In genomic region chr2:53777134-53777533, GRCh38 we compare ENCODE assay signal across 19 cellular contexts. TPM values are rescaled to one million over a fixed set of nuclear protein-coding genes. Genes with fewer than 3 reads are reported as not detected.
DNase-seq lines count a peak whose midpoint lies in the region; ATAC-seq and TF ChIP-seq lines count a peak whose summit lies in the region.
"Had no signal": no experiment of that assay in that cellular context is flagged by ENCODE, and none has a peak within 500 bp of the region (broad histone marks: within the 10 kb centered on the region; RNA-seq: fewer than 3 reads in every experiment).

No MANE protein-coding gene starts in this region.

- H3K4me1 ChIP-seq in OCI-LY7 (ENCODE audit: insufficient read depth, low read length, poor library complexity, severe bottlenecking): no peaks in the 10 kb centered on the region

- H3K27ac Mint-ChIP-seq in activated naive CD4-positive, alpha-beta T cell treated with anti-CD3 and anti-CD28 coated beads for 36 hours: peak overlapping the region; percentile 6
- H3K27ac Mint-ChIP-seq in activated naive CD4-positive, alpha-beta T cell treated with anti-CD3 and anti-CD28 coated beads, Interleukin-2, amount 50 U/mL, for 72 hours: no peak overlapping the region
- H3K27ac Mint-ChIP-seq in activated T-helper 1 cell treated with anti-CD3 and anti-CD28 coated beads, Interleukin-12 subunit alpha, Interleukin-12 subunit beta, Interleukin-2, Interleukin-4 antibody, amounts not matched to agents 30 ng/mL and 10 ng/mL and 1 ng/mL, durations not matched to agents 14 hours and 24 hours and 36 hours: peak overlapping the region; percentile 5
- H3K27ac Mint-ChIP-seq in stimulated activated memory B cell treated with anti-CD40 and anti-IgM and Interleukin-4, amounts not matched to agents 10 μg/mL and 1 μg/mL and 100 μg/mL, for 72 hours: peak overlapping the region; percentile 1
- H3K27ac Mint-ChIP-seq: activated naive CD8-positive, alpha-beta T cell treated with anti-CD3 and anti-CD28 coated beads, Interleukin-2, amount 10 ng/mL, durations not matched to agents 7 days and 5 days; dendritic cell treated with granulocyte-macrophage colony-stimulating factor and Interleukin-4, amounts not matched to agents 40 ng/mL and 50 ng/mL, for 4 days had no signal

- no peaks in the 10 kb centered on the region for H3K9me3 Mint-ChIP-seq in activated naive CD4-positive, alpha-beta T cell treated with anti-CD3 and anti-CD28 coated beads for 36 hours
- H3K9me3 Mint-ChIP-seq in activated naive CD4-positive, alpha-beta T cell treated with anti-CD3 and anti-CD28 coated beads, Interleukin-2, amount 50 U/mL, for 72 hours: no peaks in the 10 kb centered on the region
- no peaks in the 10 kb centered on the region for H3K9me3 Mint-ChIP-seq in activated T-helper 1 cell treated with anti-CD3 and anti-CD28 coated beads, Interleukin-12 subunit alpha, Interleukin-12 subunit beta, Interleukin-2, Interleukin-4 antibody, amounts not matched to agents 30 ng/mL and 10 ng/mL and 1 ng/mL, durations not matched to agents 14 hours and 24 hours and 36 hours
- no peaks in the 10 kb centered on the region for H3K9me3 Mint-ChIP-seq in stimulated activated memory B cell treated with anti-CD40 and anti-IgM and Interleukin-4, amounts not matched to agents 10 μg/mL and 1 μg/mL and 100 μg/mL, for 72 hours
- H3K9me3 Mint-ChIP-seq: activated naive CD8-positive, alpha-beta T cell treated with anti-CD3 and anti-CD28 coated beads, Interleukin-2, amount 10 ng/mL, durations not matched to agents 7 days and 5 days; dendritic cell treated with granulocyte-macrophage colony-stimulating factor and Interleukin-4, amounts not matched to agents 40 ng/mL and 50 ng/mL, for 4 days had no signal

- H3K36me3 ChIP-seq in OCI-LY7 (ENCODE audit: insufficient read depth, low read length): peaks cover 99% of the 10 kb centered on the region
- H3K36me3 ChIP-seq: thoracic aorta had no signal

- in situ Hi-C loops in KBM-7 (cut with MboI; ENCODE audit: low pct_unique_long_range_greater_than_20kb, low sequenced_read_pairs): no loop called here

- no peak overlapping the region for H3K27ac ChIP-seq in OCI-LY7 (ENCODE audit: low read depth, low read length, poor library complexity, severe bottlenecking)
- H3K27ac ChIP-seq: brain microvascular endothelial cell, lower lobe of right lung, thoracic aorta had no signal

- H3K4me1 Mint-ChIP-seq in activated naive CD4-positive, alpha-beta T cell treated with anti-CD3 and anti-CD28 coated beads for 36 hours (ENCODE audit: low read depth): peaks cover 31% of the 10 kb centered on the region
- H3K4me1 Mint-ChIP-seq in activated T-helper 1 cell treated with anti-CD3 and anti-CD28 coated beads, Interleukin-12 subunit alpha, Interleukin-12 subunit beta, Interleukin-2, Interleukin-4 antibody, amounts not matched to agents 30 ng/mL and 10 ng/mL and 1 ng/mL, durations not matched to agents 14 hours and 24 hours and 36 hours (ENCODE audit: low read depth): peaks cover 24% of the 10 kb centered on the region
- peaks cover 21% of the 10 kb centered on the region for H3K4me1 Mint-ChIP-seq in stimulated activated memory B cell treated with anti-CD40 and anti-IgM and Interleukin-4, amounts not matched to agents 10 μg/mL and 1 μg/mL and 100 μg/mL, for 72 hours

- no TSS peak for BruUV-seq in OCI-LY7 (replicated peaks; lab: Mats Ljungman, UMichigan)

- 0 out of 2 replicates have a peak, but pooled peaks cover 5% of the 10 kb centered on the region for H4K20me1 ChIP-seq in OCI-LY7 (ENCODE audit: insufficient read depth, low read length)

- peaks cover 4% of the 10 kb centered on the region; the same call in 1 of the 2 replicates for H3K9me3 ChIP-seq in OCI-LY7 (ENCODE audit: low read length)
- H3K9me3 ChIP-seq: lower lobe of right lung, thoracic aorta had no signal

- H3K4me3 Mint-ChIP-seq in activated naive CD4-positive, alpha-beta T cell treated with anti-CD3 and anti-CD28 coated beads for 36 hours: no peak overlapping the region
- H3K4me3 Mint-ChIP-seq in activated T-helper 1 cell treated with anti-CD3 and anti-CD28 coated beads, Interleukin-12 subunit alpha, Interleukin-12 subunit beta, Interleukin-2, Interleukin-4 antibody, amounts not matched to agents 30 ng/mL and 10 ng/mL and 1 ng/mL, durations not matched to agents 14 hours and 24 hours and 36 hours: no peak overlapping the region
- H3K4me3 Mint-ChIP-seq in stimulated activated memory B cell treated with anti-CD40 and anti-IgM and Interleukin-4, amounts not matched to agents 10 μg/mL and 1 μg/mL and 100 μg/mL, for 72 hours: no peak overlapping the region
- H3K4me3 Mint-ChIP-seq: activated naive CD8-positive, alpha-beta T cell treated with anti-CD3 and anti-CD28 coated beads, Interleukin-2, amount 10 ng/mL, durations not matched to agents 7 days and 5 days; dendritic cell treated with granulocyte-macrophage colony-stimulating factor and Interleukin-4, amounts not matched to agents 40 ng/mL and 50 ng/mL, for 4 days had no signal

- H3K79me2 ChIP-seq in OCI-LY7 (ENCODE audit: insufficient read depth, low read depth, low read length): peaks cover 97% of the 10 kb centered on the region

- POLR2A ChIA-PET in OCI-LY7 (lab: Charles Lee): interaction anchor here (1.0 to 5.6 kb wide), 3 partner anchors 9 to 22 kb away, joined by 3 to 27 read pairs (median 3); partner anchors contain the start of gene CHAC2

- H3K4me3 ChIP-seq in OCI-LY7 (ENCODE audit: low read depth, low read length, poor library complexity, severe bottlenecking): no peak overlapping the region
- H3K4me3 ChIP-seq: lower lobe of right lung, thoracic aorta had no signal

- ATAC-seq in activated naive CD4-positive, alpha-beta T cell treated with anti-CD3 and anti-CD28 coated beads, Interleukin-2, amount 50 U/mL, for 72 hours: no peak
- ATAC-seq in stimulated activated memory B cell treated with anti-CD40 and anti-IgM and Interleukin-4, amounts not matched to agents 10 μg/mL and 1 μg/mL and 100 μg/mL, for 72 hours: no peak
- ATAC-seq: lower lobe of right lung, right cardiac atrium had no signal

- intact Hi-C loops in activated naive CD4-positive, alpha-beta T cell treated with anti-CD3 and anti-CD28 coated beads for 36 hours (cut with micrococcal nuclease): no loop called here
- intact Hi-C loops in activated T-helper 1 cell treated with anti-CD3 and anti-CD28 coated beads, Interleukin-12 subunit alpha, Interleukin-12 subunit beta, Interleukin-2, Interleukin-4 antibody, amounts not matched to agents 30 ng/mL and 10 ng/mL and 1 ng/mL, durations not matched to agents 14 hours and 24 hours and 36 hours (cut with micrococcal nuclease): no loop called here
- intact Hi-C loops in OCI-LY7 (cut with micrococcal nuclease; ENCODE audit: unreplicated experiment): no loop called here

- no peaks in the 10 kb centered on the region for H3K27me3 Mint-ChIP-seq in activated naive CD4-positive, alpha-beta T cell treated with anti-CD3 and anti-CD28 coated beads for 36 hours (ENCODE audit: low read depth)
- H3K27me3 Mint-ChIP-seq in activated T-helper 1 cell treated with anti-CD3 and anti-CD28 coated beads, Interleukin-12 subunit alpha, Interleukin-12 subunit beta, Interleukin-2, Interleukin-4 antibody, amounts not matched to agents 30 ng/mL and 10 ng/mL and 1 ng/mL, durations not matched to agents 14 hours and 24 hours and 36 hours (ENCODE audit: insufficient read depth): no peaks in the 10 kb centered on the region
- no peaks in the 10 kb centered on the region for H3K27me3 Mint-ChIP-seq in stimulated activated memory B cell treated with anti-CD40 and anti-IgM and Interleukin-4, amounts not matched to agents 10 μg/mL and 1 μg/mL and 100 μg/mL, for 72 hours
- H3K27me3 Mint-ChIP-seq: activated naive CD8-positive, alpha-beta T cell treated with anti-CD3 and anti-CD28 coated beads, Interleukin-2, amount 10 ng/mL, durations not matched to agents 7 days and 5 days; dendritic cell treated with granulocyte-macrophage colony-stimulating factor and Interleukin-4, amounts not matched to agents 40 ng/mL and 50 ng/mL, for 4 days had no signal

- CTCF ChIA-PET in activated naive CD4-positive, alpha-beta T cell treated with anti-CD3 and anti-CD28 coated beads for 36 hours (lab: Charles Lee): no interaction called here
- CTCF ChIA-PET in OCI-LY7 (lab: Charles Lee; ENCODE audit: unreplicated experiment): no interaction called here

- H3K36me3 Mint-ChIP-seq in activated naive CD4-positive, alpha-beta T cell treated with anti-CD3 and anti-CD28 coated beads for 36 hours (ENCODE audit: low read depth): peaks cover 27% of the 10 kb centered on the region
- H3K36me3 Mint-ChIP-seq in activated naive CD4-positive, alpha-beta T cell treated with anti-CD3 and anti-CD28 coated beads, Interleukin-2, amount 50 U/mL, for 72 hours: peaks cover 13 to 41% of the 10 kb centered on the region in 2 donors
- peaks cover 34% of the 10 kb centered on the region for H3K36me3 Mint-ChIP-seq in activated T-helper 1 cell treated with anti-CD3 and anti-CD28 coated beads, Interleukin-12 subunit alpha, Interleukin-12 subunit beta, Interleukin-2, Interleukin-4 antibody, amounts not matched to agents 30 ng/mL and 10 ng/mL and 1 ng/mL, durations not matched to agents 14 hours and 24 hours and 36 hours (ENCODE audit: low read depth)
- H3K36me3 Mint-ChIP-seq in stimulated activated memory B cell treated with anti-CD40 and anti-IgM and Interleukin-4, amounts not matched to agents 10 μg/mL and 1 μg/mL and 100 μg/mL, for 72 hours: peaks cover 30% of the 10 kb centered on the region

- no peak for DNase-seq in activated naive CD4-positive, alpha-beta T cell treated with anti-CD3 and anti-CD28 coated beads for 36 hours
- DNase-seq in activated naive CD4-positive, alpha-beta T cell treated with anti-CD3 and anti-CD28 coated beads, Interleukin-2, amount 50 U/mL, for 72 hours (ENCODE audit: low spot score in 2 of 2): no peak
- peak; percentile 32 for DNase-seq in KBM-7
- no peak for DNase-seq in activated T-helper 1 cell treated with anti-CD3 and anti-CD28 coated beads, Interleukin-12 subunit alpha, Interleukin-12 subunit beta, Interleukin-2, Interleukin-4 antibody, amounts not matched to agents 30 ng/mL and 10 ng/mL and 1 ng/mL, durations not matched to agents 14 hours and 24 hours and 36 hours (ENCODE audit: low spot score)
- DNase-seq in dedifferentiated amniotic fluid mesenchymal stem cell (ENCODE audit: extremely low spot score): no peak
- no peak for DNase-seq in OCI-LY7 (ENCODE audit: low spot score)
- DNase-seq: activated naive CD8-positive, alpha-beta T cell treated with anti-CD3 and anti-CD28 coated beads, Interleukin-2, amount 10 ng/mL, durations not matched to agents 7 days and 5 days; brain microvascular endothelial cell; Kasumi-1; lower lobe of right lung; NCI-H1105; NCI-H2081 treated with DMSO at 0.1 percent for 48 hours; NCI-H510A treated with DMSO at 0.1 percent for 48 hours; right cardiac atrium; Right ventricle myocardium superior; stimulated activated CD4-positive, alpha-beta T cell treated with anti-CD3 and anti-CD28 coated beads, Interleukin-15, amount 100 ng/mL, for 24 hours had no signal

- no peak overlapping the region for H3K4me2 ChIP-seq in OCI-LY7 (ENCODE audit: low read length)

- TF ChIP-seq CTCF in OCI-LY7 (conservative IDR thresholded peaks at IDR 0.05; ENCODE audit: low read length): no peak

- H3K9me2 ChIP-seq in OCI-LY7 (ENCODE audit: insufficient read depth, low read length): no peaks in the 10 kb centered on the region

- H2AFZ ChIP-seq in OCI-LY7 (ENCODE audit: low read length): no peak overlapping the region

RNA-seq across cellular contexts. Expression of gene CHAC2, which starts 9.5 kb away (rescaled TPM):
- 10 to 100 TPM; 11.5 to 12.4 TPM for total RNA-seq in activated naive CD4-positive, alpha-beta T cell treated with anti-CD3 and anti-CD28 coated beads for 36 hours
- total RNA-seq in activated naive CD4-positive, alpha-beta T cell treated with anti-CD3 and anti-CD28 coated beads, Interleukin-2, amount 50 U/mL, for 72 hours: 1 to 10 TPM; 5.0 to 8.4 TPM
- 24.1 and 25.6 TPM in 2 replicates for total RNA-seq in activated T-helper 1 cell treated with anti-CD3 and anti-CD28 coated beads, Interleukin-12 subunit alpha, Interleukin-12 subunit beta, Interleukin-2, Interleukin-4 antibody, amounts not matched to agents 30 ng/mL and 10 ng/mL and 1 ng/mL, durations not matched to agents 14 hours and 24 hours and 36 hours
- 15.9 and 17.0 TPM in 2 replicates for total RNA-seq in OCI-LY7 (2014; rRNA removed; shearing (Covaris generic))
- total RNA-seq in OCI-LY7 (2022): 13.7 and 13.9 TPM in 2 replicates

RNA-seq across cellular contexts. Expression of gene ASB3, which starts 9.6 kb away (rescaled TPM):
- 10 to 100 TPM; 17.2 to 19.1 TPM for total RNA-seq in activated naive CD4-positive, alpha-beta T cell treated with anti-CD3 and anti-CD28 coated beads for 36 hours
- total RNA-seq in activated naive CD4-positive, alpha-beta T cell treated with anti-CD3 and anti-CD28 coated beads, Interleukin-2, amount 50 U/mL, for 72 hours: 10 to 100 TPM; 29.7 to 34.1 TPM
- total RNA-seq in activated T-helper 1 cell treated with anti-CD3 and anti-CD28 coated beads, Interleukin-12 subunit alpha, Interleukin-12 subunit beta, Interleukin-2, Interleukin-4 antibody, amounts not matched to agents 30 ng/mL and 10 ng/mL and 1 ng/mL, durations not matched to agents 14 hours and 24 hours and 36 hours: 18.6 and 21.5 TPM in 2 replicates
- total RNA-seq in OCI-LY7 (2014; rRNA removed; shearing (Covaris generic)): 25.0 and 26.4 TPM in 2 replicates
- 30.3 and 32.1 TPM in 2 replicates for total RNA-seq in OCI-LY7 (2022)

RNA-seq across cellular contexts. Expression of gene ERLEC1, which starts 9.7 kb away (rescaled TPM):
- 10 to 100 TPM; 16.7 to 18.5 TPM for total RNA-seq in activated naive CD4-positive, alpha-beta T cell treated with anti-CD3 and anti-CD28 coated beads for 36 hours
- total RNA-seq in activated naive CD4-positive, alpha-beta T cell treated with anti-CD3 and anti-CD28 coated beads, Interleukin-2, amount 50 U/mL, for 72 hours: 10 to 100 TPM; 17.7 to 25.4 TPM
- total RNA-seq in activated T-helper 1 cell treated with anti-CD3 and anti-CD28 coated beads, Interleukin-12 subunit alpha, Interleukin-12 subunit beta, Interleukin-2, Interleukin-4 antibody, amounts not matched to agents 30 ng/mL and 10 ng/mL and 1 ng/mL, durations not matched to agents 14 hours and 24 hours and 36 hours: 28.4 and 29.6 TPM in 2 replicates
- 22.7 and 26.9 TPM in 2 replicates for total RNA-seq in OCI-LY7 (2014; rRNA removed; shearing (Covaris generic))
- 26.4 and 28.5 TPM in 2 replicates for total RNA-seq in OCI-LY7 (2022)

Comparison
In these comparisons a context has a peak if more than half of its experiments do, and no peak if none do; other contexts are left out.
1. H3K27ac Mint-ChIP-seq: peak in activated naive CD4-positive, alpha-beta T cell treated with anti-CD3 and anti-CD28 coated beads for 36 hours (single experiment), activated T-helper 1 cell treated with anti-CD3 and anti-CD28 coated beads, Interleukin-12 subunit alpha, Interleukin-12 subunit beta, Interleukin-2, Interleukin-4 antibody, amounts not matched to agents 30 ng/mL and 10 ng/mL and 1 ng/mL, durations not matched to agents 14 hours and 24 hours and 36 hours (single experiment) and stimulated activated memory B cell treated with anti-CD40 and anti-IgM and Interleukin-4, amounts not matched to agents 10 μg/mL and 1 μg/mL and 100 μg/mL, for 72 hours (single experiment); none in activated naive CD4-positive, alpha-beta T cell treated with anti-CD3 and anti-CD28 coated beads, Interleukin-2, amount 50 U/mL, for 72 hours (0 of 2).